Comparison of ENCODE assay signal across 8 cellular contexts in genomic region chr9:131096490-131097258, GRCh38. TPM values are rescaled to one million over a fixed set of nuclear protein-coding genes. Genes with fewer than 3 reads are reported as not detected.
DNase-seq lines count a peak whose midpoint lies in the region; ATAC-seq and TF ChIP-seq lines count a peak whose summit lies in the region.

Gene AIF1L (plus strand): TSS chr9:131096531. CDS start chr9:131096630, 99 bp downstream.

- H3K4me3 Mint-ChIP-seq in CD4-positive, CD25-positive, alpha-beta regulatory T cell: peak within 1 kb of the TSS in 3 of 4 donors; percentile 48 to 81 (median 77)

- peaks cover 40% of the 10 kb centered on the region for H3K27me3 Mint-ChIP-seq in CD4-positive, CD25-positive, alpha-beta regulatory T cell

- H3K36me3 Mint-ChIP-seq in CD4-positive, CD25-positive, alpha-beta regulatory T cell: no peaks in the 10 kb centered on the region

- H3K27ac Mint-ChIP-seq in CD4-positive, CD25-positive, alpha-beta regulatory T cell: peak within 1 kb of the TSS in 1 of 3 donors; percentile 24

- H3K4me3 ChIP-seq in CD4-positive, CD25-positive, alpha-beta regulatory T cell (ENCODE audit: low read depth, low read length): no peak within 1 kb of the TSS

- no peak within 1 kb of the TSS for H3K27ac ChIP-seq in CD4-positive, CD25-positive, alpha-beta regulatory T cell (ENCODE audit: insufficient read depth, low read length, poor library complexity, severe bottlenecking)

- in situ Hi-C loops in KBM-7 (cut with MboI; ENCODE audit: low pct_unique_long_range_greater_than_20kb, low sequenced_read_pairs): no loop called here

- H3K27me3 ChIP-seq in CD4-positive, CD25-positive, alpha-beta regulatory T cell (ENCODE audit: control insufficient read depth, insufficient read depth, low read length): peaks cover 11% of the 10 kb centered on the region

- DNase-seq in CD4-positive, CD25-positive, alpha-beta regulatory T cell: peak in 1 of 3 donors; percentile 15
- DNase-seq in KBM-7: peak; percentile 19
- peak; percentile 59 for DNase-seq in activated CD8-positive, alpha-beta memory T cell treated with anti-CD3 and anti-CD28 coated beads, Interleukin-2, amount 50 U/mL, for 48 hours
- peak; percentile 33 for DNase-seq in germinal center (ENCODE audit: low spot score)
- DNase-seq in omental fat pad (ENCODE audit: low spot score): no peak
- DNase-seq in cerebellar nuclear complex (lab: John Stamatoyannopoulos, UW): no peak
- no peak for DNase-seq in NCI-H446 treated with DMSO at 0.1 percent for 48 hours (lab: John Stamatoyannopoulos, UW)

- H3K4me1 ChIP-seq in CD4-positive, CD25-positive, alpha-beta regulatory T cell (ENCODE audit: control insufficient read depth, insufficient read depth, low read length, poor library complexity, severe bottlenecking): peaks cover 5% of the 10 kb centered on the region

- TF ChIP-seq CTCF in omental fat pad (IDR thresholded peaks at IDR 0.05): no peak

- peaks cover 0 to 16% (median 6%) of the 10 kb centered on the region in 4 donors for H3K4me1 Mint-ChIP-seq in CD4-positive, CD25-positive, alpha-beta regulatory T cell

- no peaks in the 10 kb centered on the region for H3K9me3 ChIP-seq in CD4-positive, CD25-positive, alpha-beta regulatory T cell (ENCODE audit: control insufficient read depth in 2 of 2, low read length in 2 of 2)

- no peaks in the 10 kb centered on the region for H3K36me3 ChIP-seq in CD4-positive, CD25-positive, alpha-beta regulatory T cell (ENCODE audit: control insufficient read depth, insufficient read depth, low read length)

- ATAC-seq in CD4-positive, CD25-positive, alpha-beta regulatory T cell (ENCODE audit: low read depth in 2 of 2): no peak
- ATAC-seq in omental fat pad (ENCODE audit: low FRiP score) (peak; percentile 21), GM21526 (IDR thresholded peaks at IDR 0.05; ENCODE audit: low FRiP score, unreplicated experiment) (no peak)

- no peaks in the 10 kb centered on the region for H3K9me3 Mint-ChIP-seq in CD4-positive, CD25-positive, alpha-beta regulatory T cell

RNA-seq across cellular contexts. Expression of gene AIF1L, which starts in this region (rescaled TPM):
- total RNA-seq in CD4-positive, CD25-positive, alpha-beta regulatory T cell: 0.12 TPM
- not detected for polyA plus RNA-seq in CD4-positive, CD25-positive, alpha-beta regulatory T cell
- 100 to 1,000 TPM in 1 of 4 donors, 10 to 100 TPM in 3; 19.9 to 121 (median 38.4) TPM for total RNA-seq in omental fat pad

Comparison
In these comparisons a context has a peak if more than half of its experiments do, and no peak if none do; other contexts are left out.
1. RNA of gene AIF1L (total RNA-seq): 19.9 to 121 TPM in omental fat pad; 0.12 TPM in CD4-positive, CD25-positive, alpha-beta regulatory T cell (single experiment); every median in the first group is over 10 times any median in the second.
2. DNase-seq: peak in KBM-7 (single experiment), activated CD8-positive, alpha-beta memory T cell treated with anti-CD3 and anti-CD28 coated beads, Interleukin-2, amount 50 U/mL, for 48 hours (single experiment) and germinal center (single experiment); none in omental fat pad (single experiment), cerebellar nuclear complex (0 of 2) and NCI-H446 treated with DMSO at 0.1 percent for 48 hours (single experiment).